ENCODE assay signal across 1 cellular context in genomic region chr2:74149570-74150319, GRCh38.
TF ChIP-seq lines count a peak whose summit lies in the region.

No MANE protein-coding gene starts in this region.

TF ChIP-seq in GM23338, 12 proteins besides CTCF, POLR2A, EP300 and RAD21 (continued from another document):
- TF ChIP-seq, protein P1, sequence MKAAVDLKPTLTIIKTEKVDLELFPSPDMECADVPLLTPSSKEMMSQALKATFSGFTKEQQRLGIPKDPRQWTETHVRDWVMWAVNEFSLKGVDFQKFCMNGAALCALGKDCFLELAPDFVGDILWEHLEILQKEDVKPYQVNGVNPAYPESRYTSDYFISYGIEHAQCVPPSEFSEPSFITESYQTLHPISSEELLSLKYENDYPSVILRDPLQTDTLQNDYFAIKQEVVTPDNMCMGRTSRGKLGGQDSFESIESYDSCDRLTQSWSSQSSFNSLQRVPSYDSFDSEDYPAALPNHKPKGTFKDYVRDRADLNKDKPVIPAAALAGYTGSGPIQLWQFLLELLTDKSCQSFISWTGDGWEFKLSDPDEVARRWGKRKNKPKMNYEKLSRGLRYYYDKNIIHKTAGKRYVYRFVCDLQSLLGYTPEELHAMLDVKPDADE (IDR thresholded peaks at IDR 0.05) = no peak
- no peak for TF ChIP-seq ZNF331 (CRISPR knock-in tag; IDR thresholded peaks at IDR 0.05; ENCODE audit: low read depth)
